13 cellular contexts compared by ENCODE assay signal in the genomic region with DNA sequence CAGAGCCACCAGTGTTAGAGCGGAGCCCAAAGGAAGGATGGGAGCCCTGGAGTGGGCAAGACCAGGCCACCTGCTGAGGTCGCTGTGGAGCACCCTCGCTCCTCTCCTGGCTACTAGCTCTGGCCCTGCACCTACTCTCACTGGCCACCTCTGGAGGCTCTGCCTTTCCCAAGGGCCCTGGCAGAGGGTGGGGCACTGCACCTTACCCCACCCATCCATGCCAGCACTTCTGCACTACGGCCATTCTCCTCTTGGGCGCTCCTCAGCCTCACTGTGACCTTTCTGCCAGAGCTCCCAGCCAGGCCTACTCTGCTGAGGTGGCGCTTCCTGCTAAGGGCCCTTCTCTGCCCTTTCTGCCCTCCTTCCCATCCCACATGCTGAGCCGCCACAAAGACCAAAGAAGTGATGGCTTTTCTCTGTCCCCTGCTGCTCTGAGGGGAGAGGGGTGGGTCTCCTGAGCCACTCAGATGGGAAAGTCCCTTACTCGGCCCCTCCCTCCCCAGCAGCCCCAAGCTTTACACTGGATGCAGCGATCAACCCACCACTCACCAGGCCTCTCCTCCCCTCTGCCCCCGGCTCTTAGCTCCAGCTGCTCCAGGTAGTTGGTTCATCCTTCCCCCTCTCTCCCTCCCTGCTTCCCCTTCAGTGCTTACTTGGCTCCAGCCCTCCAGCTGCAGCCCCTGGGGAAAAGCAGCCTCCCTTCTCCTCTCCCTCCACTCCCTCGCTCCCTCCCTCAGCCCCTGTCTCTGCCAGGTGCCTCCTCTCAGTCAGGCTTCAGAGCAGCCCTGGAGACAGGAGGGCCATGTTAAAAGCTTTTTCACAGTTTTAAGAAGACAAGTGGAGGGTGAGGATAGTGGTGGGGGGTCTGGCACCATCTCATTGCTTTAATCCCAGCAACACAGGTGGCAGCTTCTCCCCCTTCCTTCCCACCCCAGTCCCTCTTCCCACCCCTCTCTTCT. TPM values are rescaled to one million over a fixed set of nuclear protein-coding genes. Genes with fewer than 3 reads are reported as not detected.
A peak's percentile ranks its signal among the peaks of the same experiment; 100 is the strongest.
DNase-seq lines count a peak whose midpoint lies in the region; ATAC-seq and TF ChIP-seq lines count a peak whose summit lies in the region.
"Had no signal": no experiment of that assay in that cellular context is flagged by ENCODE, and none has a peak within 500 bp of the region (broad histone marks: within the 10 kb centered on the region; RNA-seq: fewer than 3 reads in every experiment).

No MANE protein-coding gene starts in this region.

- POLR2A ChIA-PET in PC-9 (lab: Charles Lee; ENCODE audit: unreplicated experiment) = no interaction called here

- no peaks in the 10 kb centered on the region for H4K20me1 ChIP-seq in PC-9 (ENCODE audit: insufficient read depth)

- no peak for TF ChIP-seq CTCF in BE2C (IDR thresholded peaks at IDR 0.05; ENCODE audit: low read depth, low read length)
- peak; percentile 26; the same call in 1 of the 2 replicates for TF ChIP-seq CTCF in HFFc6 (IDR thresholded peaks at IDR 0.05)
- TF ChIP-seq CTCF in PC-9 (conservative IDR thresholded peaks at IDR 0.05) = no peak
- no peak for TF ChIP-seq CTCF in tibial artery (IDR thresholded peaks at IDR 0.05)

- no peaks in the 10 kb centered on the region for H3F3A ChIP-seq in PC-9 (ENCODE audit: insufficient read depth, low read depth)

- H3K27ac Mint-ChIP-seq in HFFc6 = no peak overlapping the region
- no peak overlapping the region for H3K27ac Mint-ChIP-seq in activated CD4-positive, alpha-beta T cell treated with anti-CD3 and anti-CD28 coated beads, Interleukin-2, amount 10 ng/mL, durations not matched to agents 24 days and 14 days
- H3K27ac Mint-ChIP-seq: activated T-helper 17 cell treated with anti-CD3 and anti-CD28 coated beads, Interleukin-2, amount 50 U/mL, for 72 hours; T-helper 17 cell had no signal

- no peaks in the 10 kb centered on the region for H3K27me3 ChIP-seq in BE2C
- no peaks in the 10 kb centered on the region for H3K27me3 ChIP-seq in PC-9 (ENCODE audit: insufficient read depth, low read depth)
- no peaks in the 10 kb centered on the region for H3K27me3 ChIP-seq in tibial artery

- DNase-seq in BE2C = peak; percentile 21
- no peak for DNase-seq in HFFc6
- DNase-seq in PC-9 = peak in 1 of 2 experiments; percentile 42
- peak; percentile 72 for DNase-seq in iPS-NIHi11 (ENCODE audit: low spot score)
- DNase-seq in tibial artery = no peak
- DNase-seq in activated CD4-positive, alpha-beta T cell treated with anti-CD3 and anti-CD28 coated beads, Interleukin-2, amount 10 ng/mL, durations not matched to agents 24 days and 14 days = no peak
- DNase-seq in RKO (ENCODE audit: low spot score) = no peak
- DNase-seq: DMS153, MV-4-11, psoas muscle, T-helper 17 cell had no signal

- no peaks in the 10 kb centered on the region for H3K9me3 Mint-ChIP-seq in HFFc6
- H3K9me3 Mint-ChIP-seq in activated CD4-positive, alpha-beta T cell treated with anti-CD3 and anti-CD28 coated beads, Interleukin-2, amount 10 ng/mL, durations not matched to agents 24 days and 14 days = no peaks in the 10 kb centered on the region
- H3K9me3 Mint-ChIP-seq: activated T-helper 17 cell treated with anti-CD3 and anti-CD28 coated beads, Interleukin-2, amount 50 U/mL, for 72 hours had no signal

- H3K4me3 Mint-ChIP-seq in HFFc6 = no peak overlapping the region
- no peak overlapping the region for H3K4me3 Mint-ChIP-seq in activated CD4-positive, alpha-beta T cell treated with anti-CD3 and anti-CD28 coated beads, Interleukin-2, amount 10 ng/mL, durations not matched to agents 24 days and 14 days
- H3K4me3 Mint-ChIP-seq: activated T-helper 17 cell treated with anti-CD3 and anti-CD28 coated beads, Interleukin-2, amount 50 U/mL, for 72 hours; T-helper 17 cell had no signal

- no peaks in the 10 kb centered on the region for H3K36me3 Mint-ChIP-seq in HFFc6 (ENCODE audit: low read depth)
- H3K36me3 Mint-ChIP-seq in activated CD4-positive, alpha-beta T cell treated with anti-CD3 and anti-CD28 coated beads, Interleukin-2, amount 10 ng/mL, durations not matched to agents 24 days and 14 days (ENCODE audit: low read depth) = peaks cover 4% of the 10 kb centered on the region

- H3K9me3 ChIP-seq in BE2C = no peaks in the 10 kb centered on the region
- no peaks in the 10 kb centered on the region for H3K9me3 ChIP-seq in PC-9 (ENCODE audit: insufficient read depth, low read depth)
- H3K9me3 ChIP-seq in tibial artery = no peaks in the 10 kb centered on the region
- H3K9me3 ChIP-seq: psoas muscle had no signal

- H3K27ac ChIP-seq in PC-9 = no peak overlapping the region
- H3K27ac ChIP-seq in tibial artery = no peak overlapping the region
- H3K27ac ChIP-seq: psoas muscle had no signal

- H3K27me3 Mint-ChIP-seq in HFFc6 (ENCODE audit: insufficient read depth) = no peaks in the 10 kb centered on the region; the same call in 1 of the 2 replicates
- no peaks in the 10 kb centered on the region for H3K27me3 Mint-ChIP-seq in activated CD4-positive, alpha-beta T cell treated with anti-CD3 and anti-CD28 coated beads, Interleukin-2, amount 10 ng/mL, durations not matched to agents 24 days and 14 days
- H3K27me3 Mint-ChIP-seq: activated T-helper 17 cell treated with anti-CD3 and anti-CD28 coated beads, Interleukin-2, amount 50 U/mL, for 72 hours; T-helper 17 cell had no signal

- no peaks in the 10 kb centered on the region for H3K79me2 ChIP-seq in PC-9 (ENCODE audit: low read depth)

- H3K4me2 ChIP-seq in PC-9 = no peak overlapping the region

- intact Hi-C loops in PC-9 (cut with micrococcal nuclease; ENCODE audit: unreplicated experiment) (no loop called here), tibial artery (cut with DNase I; ENCODE audit: low total_unique reads) (loop anchor here (10.0 kb wide), 2 partner anchors 48 to 298 kb away; a partner anchor contains a TSS)
- intact Hi-C loops in activated CD4-positive, alpha-beta T cell treated with anti-CD3 and anti-CD28 coated beads, Interleukin-2, amount 10 ng/mL, durations not matched to agents 24 days and 14 days (cut with micrococcal nuclease) = no loop called here

- BruUV-seq in PC-9 (replicated peaks; lab: Mats Ljungman, UMichigan) = TSS peak; percentile 21

- H3K36me3 ChIP-seq in BE2C (no peaks in the 10 kb centered on the region), PC-9 (ENCODE audit: low read depth) (no peaks in the 10 kb centered on the region), tibial artery (peaks cover 15 to 78% (median 42%) of the 10 kb centered on the region in 3 donors)

- H3K4me3 ChIP-seq in BE2C (ENCODE audit: low read depth, low read length) (no peak overlapping the region), PC-9 (no peak overlapping the region), tibial artery (no peak overlapping the region)
- H3K4me3 ChIP-seq: psoas muscle had no signal

- H2AFZ ChIP-seq in PC-9 = no peak overlapping the region

- CTCF ChIA-PET in PC-9 (lab: Charles Lee) = interaction anchor here (0.6 to 1.2 kb wide), 4 partner anchors 11 to 1112 kb away, joined by 3 to 6 read pairs (median 4); no protein-coding TSS in a partner anchor

- peaks cover 2% of the 10 kb centered on the region; the same call in 1 of the 2 replicates for H3K4me1 Mint-ChIP-seq in HFFc6 (ENCODE audit: low read depth)
- H3K4me1 Mint-ChIP-seq in activated CD4-positive, alpha-beta T cell treated with anti-CD3 and anti-CD28 coated beads, Interleukin-2, amount 10 ng/mL, durations not matched to agents 24 days and 14 days = no peaks in the 10 kb centered on the region
- H3K4me1 Mint-ChIP-seq: activated T-helper 17 cell treated with anti-CD3 and anti-CD28 coated beads, Interleukin-2, amount 50 U/mL, for 72 hours; T-helper 17 cell had no signal

- H3K9me2 ChIP-seq in PC-9 (ENCODE audit: insufficient read depth) = no peaks in the 10 kb centered on the region

- no peak for ATAC-seq in HG02970 (IDR thresholded peaks at IDR 0.05; ENCODE audit: low FRiP score, unreplicated experiment)
- ATAC-seq: activated T-helper 17 cell treated with anti-CD3 and anti-CD28 coated beads, Interleukin-2, amount 50 U/mL, for 72 hours; psoas muscle; T-helper 17 cell had no signal

- H3K4me1 ChIP-seq in BE2C = no peaks in the 10 kb centered on the region
- no peaks in the 10 kb centered on the region for H3K4me1 ChIP-seq in PC-9 (replicated peaks; ENCODE audit: insufficient read depth)
- no peaks in the 10 kb centered on the region for H3K4me1 ChIP-seq in tibial artery
- H3K4me1 ChIP-seq: psoas muscle had no signal

RNA-seq across cellular contexts. Expression of a gene that starts 14.8 kb away (rescaled TPM):
- polyA plus RNA-seq in BE2C (2012; ENCODE audit: insufficient read depth, insufficient read length, low read depth) = 71.8 TPM
- 10 to 100 TPM; 41.3 to 54.6 (median 46.1) TPM for total RNA-seq in HFFc6 (2021; fragmentation: NEBNext Ultra II Directional; extraction: Animal tissue kit (Norgen Biotek cat#: 25700))
- total RNA-seq in PC-9 (2021) = 32.0 and 32.8 TPM in 2 replicates
- 39.6 and 41.4 TPM in 2 replicates for total RNA-seq in activated CD4-positive, alpha-beta T cell treated with anti-CD3 and anti-CD28 coated beads, Interleukin-2, amount 10 ng/mL, durations not matched to agents 24 days and 14 days

RNA-seq across cellular contexts. Expression of a gene that starts 34.7 kb away (rescaled TPM):
- 0.88 TPM for polyA plus RNA-seq in BE2C (2012; ENCODE audit: insufficient read depth, insufficient read length, low read depth)
- under 1 TPM in 2 of 6 experiments, not detected in 4; 0.08 to 0.45 TPM for total RNA-seq in HFFc6 (2021; fragmentation: NEBNext Ultra II Directional; extraction: Animal tissue kit (Norgen Biotek cat#: 25700))
- 43.7 and 49.8 TPM in 2 replicates for total RNA-seq in PC-9 (2021)
- total RNA-seq in activated CD4-positive, alpha-beta T cell treated with anti-CD3 and anti-CD28 coated beads, Interleukin-2, amount 10 ng/mL, durations not matched to agents 24 days and 14 days = 29.7 and 29.8 TPM in 2 replicates

RNA-seq across cellular contexts. Expression of a gene that starts 59.6 kb away (rescaled TPM):
- 3.6 TPM for polyA plus RNA-seq in BE2C (2012; ENCODE audit: insufficient read depth, insufficient read length, low read depth)
- 10 to 100 TPM; 22.6 to 30.8 (median 27.7) TPM for total RNA-seq in HFFc6 (2021; fragmentation: NEBNext Ultra II Directional; extraction: Animal tissue kit (Norgen Biotek cat#: 25700))
- 25.1 and 26.2 TPM in 2 replicates for total RNA-seq in PC-9 (2021)
- total RNA-seq in activated CD4-positive, alpha-beta T cell treated with anti-CD3 and anti-CD28 coated beads, Interleukin-2, amount 10 ng/mL, durations not matched to agents 24 days and 14 days = 13.2 and 14.7 TPM in 2 replicates

Comparison
In these comparisons a context has a peak if more than half of its experiments do, and no peak if none do; other contexts are left out.
1. DNase-seq: peak in BE2C (single experiment) and iPS-NIHi11 (single experiment); none in HFFc6 (single experiment), tibial artery (0 of 2), activated CD4-positive, alpha-beta T cell treated with anti-CD3 and anti-CD28 coated beads, Interleukin-2, amount 10 ng/mL, durations not matched to agents 24 days and 14 days (single experiment) and RKO (single experiment).
2. RNA of a gene that starts 34.7 kb away (total RNA-seq): 43.7 to 49.8 TPM in PC-9 and 29.7 to 29.8 TPM in activated CD4-positive, alpha-beta T cell treated with anti-CD3 and anti-CD28 coated beads, Interleukin-2, amount 10 ng/mL, durations not matched to agents 24 days and 14 days; 0.08 to 0.45 TPM in HFFc6; every median in the first group is over 10 times any median in the second.